Comparison of ENCODE assay signal across 9 cellular contexts in the genomic region with DNA sequence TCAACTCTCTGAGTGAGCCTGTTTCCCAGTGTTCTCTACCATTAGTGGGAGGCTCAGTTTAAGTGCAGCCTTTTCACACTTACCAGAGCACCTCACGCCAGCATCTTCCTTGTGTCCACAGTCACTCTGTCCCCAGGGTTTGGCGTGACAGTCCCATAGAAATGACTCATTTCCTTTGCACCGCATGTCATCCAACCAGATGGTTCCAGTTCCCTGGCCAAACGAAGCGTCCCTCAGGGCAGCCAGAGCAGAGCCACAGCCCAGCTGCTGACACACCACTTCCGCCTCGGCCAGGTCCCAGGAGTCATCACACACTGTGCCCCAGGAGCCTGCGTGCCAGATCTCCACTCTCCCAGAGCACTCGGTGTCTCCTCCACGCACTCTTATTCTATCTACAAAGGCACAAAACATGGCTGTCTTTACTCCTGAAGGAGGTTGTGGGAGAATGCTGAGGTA.
DNase-seq lines count a peak whose midpoint lies in the region; ATAC-seq and TF ChIP-seq lines count a peak whose summit lies in the region.
"Had no signal": no experiment of that assay in that cellular context is flagged by ENCODE, and none has a peak within 500 bp of the region (broad histone marks: within the 10 kb centered on the region; RNA-seq: fewer than 3 reads in every experiment).

No MANE protein-coding gene starts in this region.

- TF ChIP-seq CTCF in foreskin fibroblast (IDR thresholded peaks at IDR 0.05; ENCODE audit: low read depth, low read length): no peak

- peak overlapping the region; percentile 55 to 90 (median 84) for H3K4me2 ChIP-seq in BLaER1 treated with 17β-estradiol and CSF1 and Interleukin-3, amounts not matched to agents 10 nM and 100 nM

- H3K9ac ChIP-seq in BLaER1 treated with 17β-estradiol and CSF1 and Interleukin-3, amounts not matched to agents 10 nM and 100 nM: peak overlapping the region in 10 of 11 experiments; percentile 37 to 69 (median 54); a peak in 19 of 22 replicates

- ATAC-seq in GM21737 (IDR thresholded peaks at IDR 0.05; ENCODE audit: unreplicated experiment): peak; percentile 52

- H3K27me3 ChIP-seq in BLaER1 treated with 17β-estradiol and CSF1 and Interleukin-3, amounts not matched to agents 10 nM and 100 nM: no peaks in the 10 kb centered on the region

- H3K36me3 ChIP-seq in BLaER1 treated with 17β-estradiol and CSF1 and Interleukin-3, amounts not matched to agents 10 nM and 100 nM: peaks cover 0 to 89% (median 0%) of the 10 kb centered on the region in 11 experiments; a peak in 6 of 22 replicates

- peak; percentile 56 for DNase-seq in NCI-H774 (lab: John Stamatoyannopoulos, UW)
- DNase-seq in foreskin fibroblast: peak; percentile 73 to 80
- no peak for DNase-seq in activated gamma-delta T cell (lab: John Stamatoyannopoulos, UW)
- DNase-seq in COLO829 (ENCODE audit: low spot score): no peak
- DNase-seq in NCI-H524 (lab: John Stamatoyannopoulos, UW): no peak
- DNase-seq in OCI-M1 (lab: John Stamatoyannopoulos, UW): no peak
- DNase-seq: activated CD8-positive, alpha-beta memory T cell treated with anti-CD3 and anti-CD28 coated beads, Interleukin-2, amount 50 U/mL, for 4 hours had no signal

- peak overlapping the region in 8 of 10 experiments; percentile 49 to 62 (median 54); a peak in 17 of 20 replicates for H3K4me3 ChIP-seq in BLaER1 treated with 17β-estradiol and CSF1 and Interleukin-3, amounts not matched to agents 10 nM and 100 nM
- no peak overlapping the region for H3K4me3 ChIP-seq in foreskin fibroblast (ENCODE audit: low read depth in 1 of 2, low read length in 2 of 2)

- H3K27ac ChIP-seq in BLaER1 treated with 17β-estradiol and CSF1 and Interleukin-3, amounts not matched to agents 10 nM and 100 nM: peak overlapping the region; percentile 24 to 78 (median 66); a peak in 21 of 22 replicates

- peaks cover 21 to 32% (median 27%) of the 10 kb centered on the region in 10 experiments for H3K4me1 ChIP-seq in BLaER1 treated with 17β-estradiol and CSF1 and Interleukin-3, amounts not matched to agents 10 nM and 100 nM

- peaks cover 0 to 88% (median 0%) of the 10 kb centered on the region in 11 experiments; a peak in 3 of 22 replicates for H4K20me1 ChIP-seq in BLaER1 treated with 17β-estradiol and CSF1 and Interleukin-3, amounts not matched to agents 10 nM and 100 nM

- peaks cover 0 to 13% (median 7%) of the 10 kb centered on the region in 11 experiments; a peak in 14 of 22 replicates for H3K9me3 ChIP-seq in BLaER1 treated with 17β-estradiol and CSF1 and Interleukin-3, amounts not matched to agents 10 nM and 100 nM (replicated peaks in 1 of 11)

Comparison
In these comparisons a context has a peak if more than half of its experiments do, and no peak if none do; other contexts are left out.
1. H3K4me3 ChIP-seq: peak in BLaER1 treated with 17β-estradiol and CSF1 and Interleukin-3, amounts not matched to agents 10 nM and 100 nM (8 of 10); none in foreskin fibroblast (0 of 2).
2. DNase-seq: peak in NCI-H774 (single experiment) and foreskin fibroblast (2 of 2); none in activated gamma-delta T cell (single experiment), COLO829 (single experiment), NCI-H524 (0 of 2) and OCI-M1 (single experiment).